8 cellular contexts compared by ENCODE assay signal in genomic region chr16:82011199-82011641, GRCh38. TPM values are rescaled to one million over a fixed set of nuclear protein-coding genes. Genes with fewer than 3 reads are reported as not detected.
DNase-seq lines count a peak whose midpoint lies in the region; ATAC-seq and TF ChIP-seq lines count a peak whose summit lies in the region.

A gene with protein sequence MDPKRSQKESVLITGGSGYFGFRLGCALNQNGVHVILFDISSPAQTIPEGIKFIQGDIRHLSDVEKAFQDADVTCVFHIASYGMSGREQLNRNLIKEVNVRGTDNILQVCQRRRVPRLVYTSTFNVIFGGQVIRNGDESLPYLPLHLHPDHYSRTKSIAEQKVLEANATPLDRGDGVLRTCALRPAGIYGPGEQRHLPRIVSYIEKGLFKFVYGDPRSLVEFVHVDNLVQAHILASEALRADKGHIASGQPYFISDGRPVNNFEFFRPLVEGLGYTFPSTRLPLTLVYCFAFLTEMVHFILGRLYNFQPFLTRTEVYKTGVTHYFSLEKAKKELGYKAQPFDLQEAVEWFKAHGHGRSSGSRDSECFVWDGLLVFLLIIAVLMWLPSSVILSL (minus strand): TSS chr16:82011470. CDS start chr16:82000858, 10,612 bp downstream.

- intact Hi-C loops in testis (cut with DNase I; ENCODE audit: low total_unique reads) (no loop called here), posterior cingulate gyrus (cut with DNase I) (no loop called here)

- no peaks in the 10 kb centered on the region for H4K20me1 ChIP-seq in SU-DHL-6 (ENCODE audit: low read depth, low read length)

- no peaks in the 10 kb centered on the region for H3K27me3 ChIP-seq in SU-DHL-6 (ENCODE audit: low read length)
- no peaks in the 10 kb centered on the region for H3K27me3 ChIP-seq in muscle layer of duodenum (ENCODE audit: low read depth, low read length)
- H3K27me3 ChIP-seq in testis, result no peaks in the 10 kb centered on the region

- H3K9ac ChIP-seq in SU-DHL-6 (ENCODE audit: low read length), result peak within 1 kb of the TSS; percentile 39

- H3K79me2 ChIP-seq in SU-DHL-6 (ENCODE audit: insufficient read depth, low read length), result no peaks in the 10 kb centered on the region

- TF ChIP-seq CTCF in SU-DHL-6 (IDR thresholded peaks at IDR 0.05; ENCODE audit: insufficient read depth, low read length, poor library complexity, severe bottlenecking) (no peak), testis (IDR thresholded peaks at IDR 0.05) (no peak)

- peak within 1 kb of the TSS; percentile 16 for H2AFZ ChIP-seq in SU-DHL-6 (ENCODE audit: low read depth, low read length, severe bottlenecking)

- H3K36me3 ChIP-seq in SU-DHL-6 (ENCODE audit: low read length), result no peaks in the 10 kb centered on the region
- no peaks in the 10 kb centered on the region for H3K36me3 ChIP-seq in muscle layer of duodenum (ENCODE audit: control insufficient read depth in 1 of 2, insufficient read depth in 2 of 2, low read length in 2 of 2)
- H3K36me3 ChIP-seq in testis (ENCODE audit: low read depth, missing control alignments), result no peaks in the 10 kb centered on the region

- H3K4me2 ChIP-seq in SU-DHL-6 (ENCODE audit: low read depth, low read length, poor library complexity, severe bottlenecking), result peak within 1 kb of the TSS; percentile 53

- H3K9me3 ChIP-seq in SU-DHL-6 (ENCODE audit: insufficient read depth, low read length) (peaks cover 29% of the 10 kb centered on the region; the same call in 1 of the 2 replicates), muscle layer of duodenum (ENCODE audit: control insufficient read depth in 1 of 2, low read length in 2 of 2) (peaks cover 12 to 15% of the 10 kb centered on the region in 2 donors), testis (no peaks in the 10 kb centered on the region)

- no peaks in the 10 kb centered on the region for H3K4me1 ChIP-seq in muscle layer of duodenum (ENCODE audit: control insufficient read depth in 1 of 2, insufficient read depth in 2 of 2, low read length in 2 of 2)
- H3K4me1 ChIP-seq in testis, result no peaks in the 10 kb centered on the region

- 12 to 18% methylated on average over 19 to 26 of the region's 32 CpGs for WGBS in testis, 2 donors

- H3K27ac ChIP-seq in SU-DHL-6 (ENCODE audit: low read depth, low read length) (no peak within 1 kb of the TSS), muscle layer of duodenum (ENCODE audit: low read length) (no peak within 1 kb of the TSS), testis (no peak within 1 kb of the TSS)

- H3K4me3 ChIP-seq in SU-DHL-6 (ENCODE audit: insufficient read depth, low read length, poor library complexity, severe bottlenecking) (peak within 1 kb of the TSS; percentile 46), muscle layer of duodenum (ENCODE audit: low read depth in 1 of 2, low read length in 2 of 2) (peak within 1 kb of the TSS; percentile 60 to 69), testis (peak within 1 kb of the TSS; percentile 56 to 64)

- H3K9me2 ChIP-seq in SU-DHL-6 (replicated peaks; ENCODE audit: insufficient read depth, low read length), result 0 out of 2 replicates have a peak, but pooled peaks cover 3% of the 10 kb centered on the region

- peak; percentile 12 for DNase-seq in astrocyte of the hippocampus (ENCODE audit: low read depth, low spot score)
- DNase-seq in testis, result peak; percentile 73
- DNase-seq in SW480 (ENCODE audit: low spot score), result no peak
- no peak for DNase-seq in posterior cingulate gyrus

- no peaks in the 10 kb centered on the region for H3F3A ChIP-seq in SU-DHL-6 (ENCODE audit: insufficient read depth)

- peak; percentile 72 for ATAC-seq in HG03378 (IDR thresholded peaks at IDR 0.05; ENCODE audit: unreplicated experiment)

- TF ChIP-seq POLR2A in GM19099 (IDR thresholded peaks at IDR 0.05; ENCODE audit: extremely low read depth, insufficient read length, low read depth) (peak; percentile 59), testis (IDR thresholded peaks at IDR 0.05) (no peak)

RNA-seq across cellular contexts. Expression of the gene that starts here (rescaled TPM):
- 1 to 10 TPM; 6.5 to 6.9 TPM for total RNA-seq in testis
- 10.1 TPM for polyA plus RNA-seq in testis (ENCODE audit: insufficient read depth, low read depth, low replicate concordance)

Comparison
In these comparisons a context has a peak if more than half of its experiments do, and no peak if none do; other contexts are left out.
1. DNase-seq: peak in astrocyte of the hippocampus (single experiment) and testis (single experiment); none in SW480 (single experiment) and posterior cingulate gyrus (0 of 10).
2. Peak in every context shown above with its lines, with median percentiles within 50 percentile points of each other: H3K4me3 ChIP-seq.